ENCODE assay signal across 23 cellular contexts in the genomic region with DNA sequence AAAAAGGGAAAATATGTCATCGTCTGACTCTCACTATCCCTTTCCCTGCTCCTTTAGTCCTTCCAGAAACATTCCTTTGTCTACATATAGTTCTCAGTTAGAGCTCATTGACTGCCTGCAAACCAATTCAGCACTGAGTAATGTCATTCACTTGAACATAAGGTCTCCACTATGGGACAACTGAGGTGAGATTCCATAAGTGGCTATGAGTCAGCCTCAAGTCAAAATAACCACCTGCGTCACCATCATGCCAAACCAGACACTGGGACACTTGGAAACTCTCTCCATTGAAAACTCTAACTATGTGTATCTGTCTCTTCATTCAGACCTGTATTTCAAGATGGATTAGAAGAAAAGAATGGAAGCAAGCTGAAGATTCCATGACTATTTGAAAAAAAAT.
"Had no signal": no experiment of that assay in that cellular context is flagged by ENCODE, and none has a peak within 500 bp of the region (broad histone marks: within the 10 kb centered on the region; RNA-seq: fewer than 3 reads in every experiment).

No MANE protein-coding gene starts in this region.

- H3K4me3 ChIP-seq: Peyer's patch, SJSA1 had no signal

- H3K36me3 ChIP-seq: brain microvascular endothelial cell, Peyer's patch, SJSA1 had no signal

- DNase-seq: activated CD4-positive, alpha-beta T cell treated with anti-CD3 and anti-CD28 coated beads for 48 hours; activated CD4-positive, alpha-beta T cell treated with anti-CD3 and anti-CD28 coated beads, Interleukin-2, amount 50 U/mL, for 4 hours; activated CD4-positive, CD25-positive, alpha-beta regulatory T cell treated with anti-CD3 and anti-CD28 coated beads, Interleukin-2, amount 50 U/mL, for 72 hours; activated CD8-positive, alpha-beta memory T cell treated with anti-CD3 and anti-CD28 coated beads, Interleukin-2, amount 50 U/mL, for 48 hours; activated CD8-positive, alpha-beta T cell treated with anti-CD3 and anti-CD28 coated beads, Interleukin-2, amount 10 ng/mL, durations not matched to agents 7 days and 5 days; activated T-cell treated with anti-CD3 and anti-CD28 coated beads, Interleukin-2, amount 50 U/mL, for 1 hour; brain microvascular endothelial cell; caudate nucleus; MM.1S; NCI-H1105; NCI-H1436; NCI-H1694 treated with DMSO at 0.1 percent for 48 hours; NCI-H2029 treated with DMSO at 0.1 percent for 48 hours; NCI-H510A treated with DMSO at 0.1 percent for 48 hours; NCI-H69; NK-92 treated with Interleukin-12 subunit alpha and Interleukin-12 subunit beta, amount 100 ng/mL, for 24 hours; OCI-M1; Peyer's patch; SHP77 had no signal

- H3K4me3 Mint-ChIP-seq: activated CD8-positive, alpha-beta T cell treated with anti-CD3 and anti-CD28 coated beads, Interleukin-2, amount 10 ng/mL, durations not matched to agents 7 days and 5 days; activated naive CD4-positive, alpha-beta T cell treated with anti-CD3 and anti-CD28 coated beads, Interleukin-2, amount 50 U/mL, for 24 hours; T-helper 1 cell treated with Interleukin-12 subunit alpha and Interleukin-12 subunit beta and Interleukin-4 antibody, amounts not matched to agents 30 μg/mL and 1 μg/mL, for 36 hours; WTC11 had no signal

- H3K27me3 Mint-ChIP-seq: activated naive CD4-positive, alpha-beta T cell treated with anti-CD3 and anti-CD28 coated beads, Interleukin-2, amount 50 U/mL, for 24 hours had no signal

- H3K9me3 ChIP-seq: Peyer's patch had no signal

- H3K36me3 Mint-ChIP-seq: activated naive CD4-positive, alpha-beta T cell treated with anti-CD3 and anti-CD28 coated beads, Interleukin-2, amount 50 U/mL, for 24 hours; WTC11 had no signal

- H3K4me1 ChIP-seq: Peyer's patch had no signal

- H3K27ac Mint-ChIP-seq: activated CD8-positive, alpha-beta T cell treated with anti-CD3 and anti-CD28 coated beads, Interleukin-2, amount 10 ng/mL, durations not matched to agents 7 days and 5 days; activated naive CD4-positive, alpha-beta T cell treated with anti-CD3 and anti-CD28 coated beads, Interleukin-2, amount 50 U/mL, for 24 hours; T-helper 1 cell treated with Interleukin-12 subunit alpha and Interleukin-12 subunit beta and Interleukin-4 antibody, amounts not matched to agents 30 μg/mL and 1 μg/mL, for 36 hours; WTC11 had no signal

- H3K27me3 ChIP-seq: brain microvascular endothelial cell, Peyer's patch, SJSA1 had no signal

- H3K4me1 Mint-ChIP-seq: activated naive CD4-positive, alpha-beta T cell treated with anti-CD3 and anti-CD28 coated beads, Interleukin-2, amount 50 U/mL, for 24 hours; WTC11 had no signal

- H3K27ac ChIP-seq: brain microvascular endothelial cell, Peyer's patch, SJSA1 had no signal
